Comparison of ENCODE assay signal across 22 cellular contexts in genomic region chr20:30502670-30503069, GRCh38.
DNase-seq lines count a peak whose midpoint lies in the region; ATAC-seq and TF ChIP-seq lines count a peak whose summit lies in the region.
"Had no signal": no experiment of that assay in that cellular context is flagged by ENCODE, and none has a peak within 500 bp of the region (broad histone marks: within the 10 kb centered on the region; RNA-seq: fewer than 3 reads in every experiment).

No MANE protein-coding gene starts in this region.

- intact Hi-C loops in mammary epithelial cell (cut with micrococcal nuclease), result no loop called here
- intact Hi-C loops in breast epithelium (cut with DNase I; ENCODE audit: low total_unique reads), result no loop called here
- intact Hi-C loops in esophagus muscularis mucosa (cut with DNase I), result no loop called here

- TF ChIP-seq CTCF in mammary epithelial cell (conservative IDR thresholded peaks at IDR 0.05 in 1 of 2, IDR thresholded peaks at IDR 0.05 in 1 of 2; ENCODE audit: extremely low read depth in 1 of 2, insufficient read depth in 1 of 2, low read depth in 1 of 2, low read length in 2 of 2) (no peak), breast epithelium (IDR thresholded peaks at IDR 0.05) (no peak), esophagus muscularis mucosa (IDR thresholded peaks at IDR 0.05) (no peak)

- no peak overlapping the region for H3K4me2 ChIP-seq in mammary epithelial cell (ENCODE audit: insufficient read depth, low read depth, low read length)

- CTCF ChIA-PET in mammary epithelial cell (lab: Charles Lee; ENCODE audit: low non-redundant PET), result no interaction called here

- no peaks in the 10 kb centered on the region for H4K20me1 ChIP-seq in mammary epithelial cell (ENCODE audit: insufficient read depth, low read length)

- H3K4me1 ChIP-seq in mammary epithelial cell (ENCODE audit: insufficient read depth, low read length) (no peaks in the 10 kb centered on the region), breast epithelium (no peaks in the 10 kb centered on the region), esophagus muscularis mucosa (peaks cover 0 to 13% (median 5%) of the 10 kb centered on the region in 4 donors)
- H3K4me1 ChIP-seq: SJCRH30 had no signal

- H3K9me3 Mint-ChIP-seq in stimulated activated memory B cell treated with anti-CD40 and anti-IgM and Interleukin-4, amounts not matched to agents 10 μg/mL and 1 μg/mL and 100 μg/mL, for 72 hours, result peaks cover 4% of the 10 kb centered on the region

- H3K4me3 ChIP-seq in mammary epithelial cell (replicated peaks in 1 of 3; ENCODE audit: insufficient read depth in 1 of 3, low read depth in 2 of 3, low read length in 3 of 3) (no peak overlapping the region), breast epithelium (no peak overlapping the region), esophagus muscularis mucosa (no peak overlapping the region)
- H3K4me3 ChIP-seq: SJCRH30 had no signal

- no peak overlapping the region for H3K27ac Mint-ChIP-seq in stimulated activated memory B cell treated with anti-CD40 and anti-IgM and Interleukin-4, amounts not matched to agents 10 μg/mL and 1 μg/mL and 100 μg/mL, for 72 hours
- H3K27ac Mint-ChIP-seq: IgD-negative memory B cell had no signal

- H3K79me2 ChIP-seq in mammary epithelial cell (ENCODE audit: insufficient read depth, low read length), result no peaks in the 10 kb centered on the region

- no peak for DNase-seq in mammary epithelial cell
- no peak for DNase-seq in breast epithelium (ENCODE audit: low spot score in 2 of 2)
- DNase-seq in OCI-M1 (lab: John Stamatoyannopoulos, UW), result peak; percentile 16
- DNase-seq in esophagus muscularis mucosa (ENCODE audit: extremely low spot score), result peak; percentile 42
- no peak for DNase-seq in iPS-NIHi11 (ENCODE audit: low spot score)
- DNase-seq in caudate nucleus (lab: John Stamatoyannopoulos, UW), result no peak
- DNase-seq: 8988T, Calu3, DMS79 treated with DMSO at 0.1 percent for 48 hours, MV-4-11, NCI-H1105 treated with DMSO at 0.1 percent for 48 hours, NCI-H146, NCI-H1930, NCI-H2107, NCI-H524, NCI-H748 treated with DMSO at 0.1 percent for 48 hours, PC-3, SJCRH30 had no signal

- no peaks in the 10 kb centered on the region for H3K4me1 Mint-ChIP-seq in stimulated activated memory B cell treated with anti-CD40 and anti-IgM and Interleukin-4, amounts not matched to agents 10 μg/mL and 1 μg/mL and 100 μg/mL, for 72 hours
- H3K4me1 Mint-ChIP-seq: IgD-negative memory B cell had no signal

- H3K27me3 ChIP-seq in mammary epithelial cell (ENCODE audit: insufficient read depth, low read length) (no peaks in the 10 kb centered on the region), breast epithelium (no peaks in the 10 kb centered on the region), esophagus muscularis mucosa (peaks cover 0 to 37% (median 0%) of the 10 kb centered on the region in 4 donors)
- H3K27me3 ChIP-seq: SJCRH30 had no signal

- no peak overlapping the region for H3K9ac ChIP-seq in mammary epithelial cell (ENCODE audit: insufficient read depth, low read length)

- in situ Hi-C loops in mammary epithelial cell (cut with MboI; ENCODE audit: low sequenced_read_pairs in 2 of 2), result no loop called here

- BruUV-seq in mammary epithelial cell (replicated peaks; lab: Mats Ljungman, UMichigan), result no TSS peak

- no peaks in the 10 kb centered on the region for H3K27me3 Mint-ChIP-seq in stimulated activated memory B cell treated with anti-CD40 and anti-IgM and Interleukin-4, amounts not matched to agents 10 μg/mL and 1 μg/mL and 100 μg/mL, for 72 hours
- H3K27me3 Mint-ChIP-seq: IgD-negative memory B cell had no signal

- H3K4me3 Mint-ChIP-seq in stimulated activated memory B cell treated with anti-CD40 and anti-IgM and Interleukin-4, amounts not matched to agents 10 μg/mL and 1 μg/mL and 100 μg/mL, for 72 hours, result no peak overlapping the region
- H3K4me3 Mint-ChIP-seq: IgD-negative memory B cell had no signal

- H3K36me3 Mint-ChIP-seq in stimulated activated memory B cell treated with anti-CD40 and anti-IgM and Interleukin-4, amounts not matched to agents 10 μg/mL and 1 μg/mL and 100 μg/mL, for 72 hours, result no peaks in the 10 kb centered on the region
- H3K36me3 Mint-ChIP-seq: IgD-negative memory B cell had no signal

- TF ChIP-seq EP300 in esophagus muscularis mucosa (IDR thresholded peaks at IDR 0.05), result no peak

- ATAC-seq in stimulated activated memory B cell treated with anti-CD40 and anti-IgM and Interleukin-4, amounts not matched to agents 10 μg/mL and 1 μg/mL and 100 μg/mL, for 72 hours, result peak; percentile 50
- no peak for ATAC-seq in HG02678 (IDR thresholded peaks at IDR 0.05; ENCODE audit: unreplicated experiment)
- ATAC-seq: PC-3, Right ventricle myocardium inferior had no signal

- TF ChIP-seq POLR2A in breast epithelium (IDR thresholded peaks at IDR 0.05) (no peak), esophagus muscularis mucosa (IDR thresholded peaks at IDR 0.05; ENCODE audit: low read depth) (no peak)

- H3K36me3 ChIP-seq in mammary epithelial cell (ENCODE audit: insufficient read depth, low read length) (no peaks in the 10 kb centered on the region), breast epithelium (no peaks in the 10 kb centered on the region), esophagus muscularis mucosa (no peaks in the 10 kb centered on the region)
- H3K36me3 ChIP-seq: SJCRH30 had no signal

- dilution Hi-C loops in mammary epithelial cell (cut with HindIII; ENCODE audit: low sequenced_read_pairs), result no loop called here

- H3K9me3 ChIP-seq in mammary epithelial cell (replicated peaks; ENCODE audit: insufficient read depth, low read length), result peaks cover 3% of the 10 kb centered on the region
- H3K9me3 ChIP-seq in breast epithelium, result peaks cover 0 to 7% of the 10 kb centered on the region in 2 donors
- H3K9me3 ChIP-seq in esophagus muscularis mucosa, result no peaks in the 10 kb centered on the region
- H3K9me3 ChIP-seq: SJCRH30 had no signal

- no peak overlapping the region for H3K27ac ChIP-seq in mammary epithelial cell (ENCODE audit: insufficient read depth, low read depth, low read length)
- H3K27ac ChIP-seq in breast epithelium, result no peak overlapping the region
- no peak overlapping the region for H3K27ac ChIP-seq in esophagus muscularis mucosa (replicated peaks in 1 of 4)
- no peak overlapping the region for H3K27ac ChIP-seq in caudate nucleus (ENCODE audit: low read depth, low read length)
- H3K27ac ChIP-seq: SJCRH30 had no signal

- peak overlapping the region; percentile 8 for H2AFZ ChIP-seq in mammary epithelial cell (ENCODE audit: low read depth, low read length)

Comparison
In these comparisons a context has a peak if more than half of its experiments do, and no peak if none do; other contexts are left out.
1. DNase-seq: peak in OCI-M1 (single experiment) and esophagus muscularis mucosa (single experiment); none in mammary epithelial cell (single experiment), breast epithelium (0 of 2), iPS-NIHi11 (single experiment) and caudate nucleus (0 of 61).